In the genomic region with DNA sequence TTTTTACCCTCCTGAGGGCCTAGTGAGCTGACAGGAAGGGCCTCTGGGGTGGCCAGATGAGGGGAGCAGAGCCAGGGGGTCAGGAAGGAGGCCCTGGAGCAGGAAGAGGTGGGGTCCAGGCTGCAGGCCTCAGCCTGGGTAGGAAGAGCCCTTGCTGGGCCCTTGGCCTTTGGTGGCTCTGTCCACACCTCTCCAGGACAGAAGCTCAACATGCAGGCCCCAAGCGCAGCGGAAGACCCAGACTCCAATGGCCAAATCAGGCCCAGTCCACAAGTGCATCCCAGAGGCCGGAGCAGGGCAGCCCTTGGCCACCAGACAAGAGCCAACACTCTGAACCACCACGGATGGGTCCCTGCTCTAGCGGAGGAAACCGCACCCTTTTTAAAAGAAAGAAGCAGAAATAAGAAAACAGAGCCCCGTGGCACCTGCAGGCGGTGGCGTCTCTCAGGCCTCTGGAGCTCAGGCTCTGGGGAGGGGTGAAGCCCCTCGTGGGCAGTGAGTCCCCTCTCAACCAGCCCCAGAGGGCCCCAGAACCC, we compare ENCODE assay signal across 25 cellular contexts. TPM values are rescaled to one million over a fixed set of nuclear protein-coding genes. Genes with fewer than 3 reads are reported as not detected.
DNase-seq lines count a peak whose midpoint lies in the region; ATAC-seq and TF ChIP-seq lines count a peak whose summit lies in the region.
"Had no signal": no experiment of that assay in that cellular context is flagged by ENCODE, and none has a peak within 500 bp of the region (broad histone marks: within the 10 kb centered on the region; RNA-seq: fewer than 3 reads in every experiment).

No MANE protein-coding gene starts in this region.

- H3K27me3 Mint-ChIP-seq in WTC11 (ENCODE audit: low read depth): no peaks in the 10 kb centered on the region
- H3K27me3 Mint-ChIP-seq: activated CD4-positive, alpha-beta T cell treated with anti-CD3 and anti-CD28 coated beads for 36 hours; CD4-positive, CD25-positive, alpha-beta regulatory T cell; dendritic cell treated with granulocyte-macrophage colony-stimulating factor and Interleukin-4, amounts not matched to agents 40 ng/mL and 50 ng/mL, for 4 days; naive thymus-derived CD4-positive, alpha-beta T cell had no signal

- H3K27me3 ChIP-seq in mucosa of rectum (ENCODE audit: control insufficient read depth in 2 of 2, insufficient read depth in 2 of 2, low read length in 2 of 2) (no peaks in the 10 kb centered on the region), gastrocnemius medialis (no peaks in the 10 kb centered on the region)
- H3K27me3 ChIP-seq: suprapubic skin had no signal

- peak overlapping the region in 1 of 2 donors; percentile 50 for H3K9ac ChIP-seq in mucosa of rectum (ENCODE audit: low read depth in 1 of 2, low read length in 2 of 2)

- H3K4me3 Mint-ChIP-seq in WTC11: no peak overlapping the region
- H3K4me3 Mint-ChIP-seq: activated CD4-positive, alpha-beta T cell treated with anti-CD3 and anti-CD28 coated beads for 36 hours; activated naive CD4-positive, alpha-beta T cell treated with anti-CD3 and anti-CD28 coated beads, Interleukin-2, amount 10 ng/mL, durations not matched to agents 7 days and 5 days; activated T-cell treated with anti-CD3 and anti-CD28 coated beads, Interleukin-2, amount 50 U/mL, for 72 hours; dendritic cell treated with granulocyte-macrophage colony-stimulating factor and Interleukin-4, amounts not matched to agents 40 ng/mL and 50 ng/mL, for 4 days; naive thymus-derived CD4-positive, alpha-beta T cell; T-cell had no signal

- peaks cover 9 to 34% of the 10 kb centered on the region in 2 donors for H3K4me1 ChIP-seq in mucosa of rectum (ENCODE audit: control insufficient read depth in 2 of 2, insufficient read depth in 2 of 2, low read length in 2 of 2)
- H3K4me1 ChIP-seq in gastrocnemius medialis: peaks cover 7 to 8% of the 10 kb centered on the region in 2 donors
- H3K4me1 ChIP-seq: suprapubic skin had no signal

- DNase-seq in WTC11 (ENCODE audit: low spot score) (no peak), Right ventricle myocardium superior (no peak), gastrocnemius medialis (no peak), pons (ENCODE audit: low spot score) (no peak), globus pallidus (ENCODE audit: low spot score) (no peak), EL (no peak)
- DNase-seq: activated CD4-positive, alpha-beta T cell treated with anti-CD3 and anti-CD28 coated beads for 36 hours; activated naive CD4-positive, alpha-beta T cell treated with anti-CD3 and anti-CD28 coated beads, Interleukin-2, amount 10 ng/mL, durations not matched to agents 7 days and 5 days; activated T-cell treated with anti-CD3 and anti-CD28 coated beads, Interleukin-2, amount 50 U/mL, for 72 hours; CD4-positive, CD25-positive, alpha-beta regulatory T cell; DMS153; GDM1; islet precursor cell; naive thymus-derived CD4-positive, alpha-beta T cell; NCI-H1694 treated with DMSO at 0.1 percent for 48 hours; NCI-H226; SHP77 treated with DMSO at 0.1 percent for 48 hours; T-cell had no signal

- H3K4me3 ChIP-seq in mucosa of rectum (ENCODE audit: low read length in 2 of 2): no peak overlapping the region
- no peak overlapping the region for H3K4me3 ChIP-seq in gastrocnemius medialis
- H3K4me3 ChIP-seq: suprapubic skin had no signal

- 0 out of 2 replicates have a peak overlapping the region, but pooled peaks have one; percentile 49 for H3K27ac Mint-ChIP-seq in WTC11
- H3K27ac Mint-ChIP-seq: activated CD4-positive, alpha-beta T cell treated with anti-CD3 and anti-CD28 coated beads for 36 hours; activated naive CD4-positive, alpha-beta T cell treated with anti-CD3 and anti-CD28 coated beads, Interleukin-2, amount 10 ng/mL, durations not matched to agents 7 days and 5 days; activated T-cell treated with anti-CD3 and anti-CD28 coated beads, Interleukin-2, amount 50 U/mL, for 72 hours; dendritic cell treated with granulocyte-macrophage colony-stimulating factor and Interleukin-4, amounts not matched to agents 40 ng/mL and 50 ng/mL, for 4 days; T-cell had no signal

- POLR2A ChIA-PET in WTC11 (lab: Charles Lee): no interaction called here

- CTCF ChIA-PET in WTC11 (lab: Charles Lee): no interaction called here

- no peaks in the 10 kb centered on the region for H3K9me3 Mint-ChIP-seq in WTC11
- H3K9me3 Mint-ChIP-seq: activated naive CD4-positive, alpha-beta T cell treated with anti-CD3 and anti-CD28 coated beads, Interleukin-2, amount 10 ng/mL, durations not matched to agents 7 days and 5 days; activated T-cell treated with anti-CD3 and anti-CD28 coated beads, Interleukin-2, amount 50 U/mL, for 72 hours; dendritic cell treated with granulocyte-macrophage colony-stimulating factor and Interleukin-4, amounts not matched to agents 40 ng/mL and 50 ng/mL, for 4 days had no signal

- TF ChIP-seq POLR2A in gastrocnemius medialis (IDR thresholded peaks at IDR 0.05): no peak

- no peak for ATAC-seq in WTC11
- ATAC-seq in Right ventricle myocardium superior (ENCODE audit: poor library complexity): peak; percentile 32
- ATAC-seq in gastrocnemius medialis: no peak
- no peak for ATAC-seq in GM21786 (IDR thresholded peaks at IDR 0.05; ENCODE audit: unreplicated experiment)
- ATAC-seq: activated CD4-positive, alpha-beta T cell treated with anti-CD3 and anti-CD28 coated beads for 36 hours; activated T-cell treated with anti-CD3 and anti-CD28 coated beads, Interleukin-2, amount 50 U/mL, for 72 hours; naive thymus-derived CD4-positive, alpha-beta T cell; T-cell had no signal

- H3K9me3 ChIP-seq in mucosa of rectum (ENCODE audit: control insufficient read depth in 2 of 2, low read length in 2 of 2) (no peaks in the 10 kb centered on the region), gastrocnemius medialis (no peaks in the 10 kb centered on the region)
- H3K9me3 ChIP-seq: suprapubic skin had no signal

- H3K36me3 Mint-ChIP-seq in WTC11: no peaks in the 10 kb centered on the region
- H3K36me3 Mint-ChIP-seq: T-cell had no signal

- H3K27ac ChIP-seq in mucosa of rectum (ENCODE audit: low read depth in 2 of 2, low read length in 2 of 2) (peak overlapping the region; percentile 77 to 78), gastrocnemius medialis (peak overlapping the region in 3 of 4 donors; percentile 61 to 81 (median 65))
- H3K27ac ChIP-seq: suprapubic skin had no signal

- TF ChIP-seq CTCF in WTC11 (IDR thresholded peaks at IDR 0.05) (no peak), gastrocnemius medialis (IDR thresholded peaks at IDR 0.05 in 4 of 5, conservative IDR thresholded peaks at IDR 0.05 in 1 of 5) (no peak)

- intact Hi-C loops in Right ventricle myocardium superior (cut with DNase I): no loop called here
- intact Hi-C loops in gastrocnemius medialis (cut with DNase I; ENCODE audit: low total_unique reads): loop anchor here (2.0 to 5.0 kb wide), 2 partner anchors 98 to 175 kb away; a partner anchor contains a TSS

- H3K4me1 Mint-ChIP-seq in WTC11: no peaks in the 10 kb centered on the region
- H3K4me1 Mint-ChIP-seq: activated CD4-positive, alpha-beta T cell treated with anti-CD3 and anti-CD28 coated beads for 36 hours; activated naive CD4-positive, alpha-beta T cell treated with anti-CD3 and anti-CD28 coated beads, Interleukin-2, amount 10 ng/mL, durations not matched to agents 7 days and 5 days had no signal

- in situ Hi-C loops in gastrocnemius medialis (cut with MboI; ENCODE audit: low sequenced_read_pairs in 4 of 4): no loop called here

- H3K36me3 ChIP-seq in mucosa of rectum (ENCODE audit: control insufficient read depth in 2 of 2, insufficient read depth in 2 of 2, low read length in 2 of 2): no peaks in the 10 kb centered on the region
- no peaks in the 10 kb centered on the region for H3K36me3 ChIP-seq in gastrocnemius medialis
- H3K36me3 ChIP-seq: suprapubic skin had no signal

TF ChIP-seq in WTC11, 78 proteins besides CTCF, POLR2A, EP300 and RAD21 (continues in another document):
- TF ChIP-seq TP53 (CRISPR knock-in tag; IDR thresholded peaks at IDR 0.05) (no peak), ETV6 (CRISPR knock-in tag; IDR thresholded peaks at IDR 0.05) (no peak), FOXK1 (CRISPR knock-in tag; IDR thresholded peaks at IDR 0.05) (no peak)
- TF ChIP-seq, protein P1, sequence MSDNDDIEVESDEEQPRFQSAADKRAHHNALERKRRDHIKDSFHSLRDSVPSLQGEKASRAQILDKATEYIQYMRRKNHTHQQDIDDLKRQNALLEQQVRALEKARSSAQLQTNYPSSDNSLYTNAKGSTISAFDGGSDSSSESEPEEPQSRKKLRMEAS (CRISPR knock-in tag; IDR thresholded peaks at IDR 0.05): no peak
- TF ChIP-seq, protein P2, sequence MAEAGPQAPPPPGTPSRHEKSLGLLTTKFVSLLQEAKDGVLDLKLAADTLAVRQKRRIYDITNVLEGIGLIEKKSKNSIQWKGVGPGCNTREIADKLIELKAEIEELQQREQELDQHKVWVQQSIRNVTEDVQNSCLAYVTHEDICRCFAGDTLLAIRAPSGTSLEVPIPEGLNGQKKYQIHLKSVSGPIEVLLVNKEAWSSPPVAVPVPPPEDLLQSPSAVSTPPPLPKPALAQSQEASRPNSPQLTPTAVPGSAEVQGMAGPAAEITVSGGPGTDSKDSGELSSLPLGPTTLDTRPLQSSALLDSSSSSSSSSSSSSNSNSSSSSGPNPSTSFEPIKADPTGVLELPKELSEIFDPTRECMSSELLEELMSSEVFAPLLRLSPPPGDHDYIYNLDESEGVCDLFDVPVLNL (CRISPR knock-in tag; IDR thresholded peaks at IDR 0.05; ENCODE audit: borderline replicate concordance, low read depth): no peak
- TF ChIP-seq, protein P3, sequence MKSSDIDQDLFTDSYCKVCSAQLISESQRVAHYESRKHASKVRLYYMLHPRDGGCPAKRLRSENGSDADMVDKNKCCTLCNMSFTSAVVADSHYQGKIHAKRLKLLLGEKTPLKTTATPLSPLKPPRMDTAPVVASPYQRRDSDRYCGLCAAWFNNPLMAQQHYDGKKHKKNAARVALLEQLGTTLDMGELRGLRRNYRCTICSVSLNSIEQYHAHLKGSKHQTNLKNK (CRISPR knock-in tag; IDR thresholded peaks at IDR 0.05): no peak
- TF ChIP-seq, protein P4, sequence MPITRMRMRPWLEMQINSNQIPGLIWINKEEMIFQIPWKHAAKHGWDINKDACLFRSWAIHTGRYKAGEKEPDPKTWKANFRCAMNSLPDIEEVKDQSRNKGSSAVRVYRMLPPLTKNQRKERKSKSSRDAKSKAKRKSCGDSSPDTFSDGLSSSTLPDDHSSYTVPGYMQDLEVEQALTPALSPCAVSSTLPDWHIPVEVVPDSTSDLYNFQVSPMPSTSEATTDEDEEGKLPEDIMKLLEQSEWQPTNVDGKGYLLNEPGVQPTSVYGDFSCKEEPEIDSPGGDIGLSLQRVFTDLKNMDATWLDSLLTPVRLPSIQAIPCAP (CRISPR knock-in tag; IDR thresholded peaks at IDR 0.05): no peak

RNA-seq across cellular contexts. Expression of a gene that starts 52.8 kb away (rescaled TPM):
- total RNA-seq in WTC11 (2021): not detected in 3 replicates
- total RNA-seq in Right ventricle myocardium superior: not detected
- total RNA-seq in gastrocnemius medialis: not detected
- total RNA-seq: activated CD4-positive, alpha-beta T cell treated with anti-CD3 and anti-CD28 coated beads for 36 hours; activated CD8-positive, alpha-beta memory T cell treated with anti-CD3 and anti-CD28 coated beads for 36 hours; activated T-cell treated with anti-CD3 and anti-CD28 coated beads, Interleukin-2, amount 50 U/mL, for 72 hours; aorta; CD4-positive, CD25-positive, alpha-beta regulatory T cell; naive thymus-derived CD4-positive, alpha-beta T cell; renal cortical epithelial cell; suprapubic skin; T-cell had no signal
